11 cellular contexts compared by ENCODE assay signal in the genomic region with DNA sequence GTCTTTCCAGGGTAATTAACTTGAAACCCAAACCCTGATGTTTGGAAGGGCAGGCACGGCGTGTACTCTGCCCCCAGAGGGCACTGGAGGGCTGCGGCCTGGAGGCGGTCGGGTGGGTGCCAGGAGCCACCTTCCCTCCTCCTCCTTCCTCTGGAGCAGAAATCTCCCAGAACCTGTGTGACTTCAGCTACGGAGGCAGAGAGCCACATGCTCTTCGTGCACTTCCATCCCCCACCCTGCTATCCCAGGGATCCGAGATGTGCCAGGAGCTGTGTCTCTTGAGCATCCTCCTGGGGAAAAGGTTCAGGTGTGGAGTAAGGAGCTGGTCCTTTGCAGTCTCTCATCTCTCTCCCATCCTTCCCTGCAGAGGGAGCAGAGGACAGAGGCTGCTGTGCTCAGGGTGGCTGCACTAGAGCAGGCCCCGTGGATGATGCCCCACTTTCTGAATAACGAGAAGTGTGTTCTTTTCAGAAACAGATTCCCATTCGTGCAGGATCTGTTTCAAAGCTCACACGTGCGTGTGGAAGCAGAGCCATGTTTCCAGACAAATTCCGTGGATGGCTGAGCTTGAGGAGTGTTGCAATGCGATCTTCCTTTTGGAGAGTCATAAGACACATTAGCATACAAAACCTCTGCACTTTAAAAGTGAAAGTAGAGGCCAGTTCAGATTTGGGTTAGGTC.
DNase-seq lines count a peak whose midpoint lies in the region; TF ChIP-seq lines count a peak whose summit lies in the region.
"Had no signal": no experiment of that assay in that cellular context is flagged by ENCODE, and none has a peak within 500 bp of the region (broad histone marks: within the 10 kb centered on the region; RNA-seq: fewer than 3 reads in every experiment).

No MANE protein-coding gene starts in this region.

- no peak for DNase-seq in OCI-LY7 (ENCODE audit: low spot score)
- DNase-seq in cardiac muscle cell (ENCODE audit: low read depth in 1 of 2, low spot score in 1 of 2), result peak; percentile 7 to 60
- peak; percentile 67 for DNase-seq in spleen
- no peak for DNase-seq in activated CD8-positive, alpha-beta memory T cell treated with anti-CD3 and anti-CD28 coated beads, Interleukin-2, amount 50 U/mL, for 48 hours
- DNase-seq in KG1 (lab: John Stamatoyannopoulos, UW), result no peak
- no peak for DNase-seq in stimulated activated CD4-positive, alpha-beta T cell treated with anti-CD3 and anti-CD28 coated beads, Interleukin-15, amount 100 ng/mL, for 24 hours
- DNase-seq: activated CD4-positive, alpha-beta T cell treated with anti-CD3 and anti-CD28 coated beads, Interleukin-2, amount 10 ng/mL, durations not matched to agents 24 days and 14 days; effector CD8-positive, alpha-beta T cell; NCI-H1436 treated with DMSO at 0.1 percent for 48 hours had no signal

- POLR2A ChIA-PET in OCI-LY7 (lab: Charles Lee), result no interaction called here

- no TSS peak for BruUV-seq in OCI-LY7 (replicated peaks; lab: Mats Ljungman, UMichigan)

- H3K79me2 ChIP-seq in OCI-LY7 (ENCODE audit: insufficient read depth, low read depth, low read length), result no peaks in the 10 kb centered on the region

- no peaks in the 10 kb centered on the region for H3K27me3 ChIP-seq in cardiac muscle cell
- H3K27me3 ChIP-seq in spleen (replicated peaks in 1 of 7), result peaks cover 0 to 6% (median 0%) of the 10 kb centered on the region in 7 donors

- no peak overlapping the region for H2AFZ ChIP-seq in OCI-LY7 (ENCODE audit: low read length)

- CTCF ChIA-PET in OCI-LY7 (lab: Charles Lee; ENCODE audit: unreplicated experiment), result no interaction called here

- H3K9me2 ChIP-seq in OCI-LY7 (ENCODE audit: insufficient read depth, low read length), result no peaks in the 10 kb centered on the region

- TF ChIP-seq CTCF in GM12872 (IDR thresholded peaks at IDR 0.05; ENCODE audit: insufficient read depth, low read depth, low read length) (peak; percentile 55), OCI-LY7 (conservative IDR thresholded peaks at IDR 0.05; ENCODE audit: low read length) (peak; percentile 65), cardiac muscle cell (IDR thresholded peaks at IDR 0.05; ENCODE audit: low read depth, low read length) (peak; percentile 24), spleen (IDR thresholded peaks at IDR 0.05 in 8 of 11, conservative IDR thresholded peaks at IDR 0.05 in 3 of 11) (peak in 7 of 11 experiments; percentile 14 to 48 (median 21))

- no peak overlapping the region for H3K4me2 ChIP-seq in OCI-LY7 (ENCODE audit: low read length)

- H3K9me3 ChIP-seq in OCI-LY7 (ENCODE audit: low read length) (no peaks in the 10 kb centered on the region), cardiac muscle cell (ENCODE audit: low read depth) (no peaks in the 10 kb centered on the region), spleen (no peaks in the 10 kb centered on the region)
- H3K9me3 ChIP-seq: neutrophil had no signal

- no peaks in the 10 kb centered on the region for H3K4me1 ChIP-seq in OCI-LY7 (ENCODE audit: insufficient read depth, low read length, poor library complexity, severe bottlenecking)
- no peaks in the 10 kb centered on the region for H3K4me1 ChIP-seq in cardiac muscle cell (ENCODE audit: low read depth)
- H3K4me1 ChIP-seq in spleen, result peaks cover 0 to 6% (median 0%) of the 10 kb centered on the region in 6 donors

- H3K36me3 ChIP-seq in OCI-LY7 (ENCODE audit: insufficient read depth, low read length) (no peaks in the 10 kb centered on the region), cardiac muscle cell (peaks cover 6% of the 10 kb centered on the region), spleen (no peaks in the 10 kb centered on the region)
- H3K36me3 ChIP-seq: neutrophil had no signal

- intact Hi-C loops in OCI-LY7 (cut with micrococcal nuclease; ENCODE audit: unreplicated experiment) (no loop called here), spleen (cut with DNase I; ENCODE audit: low total_unique reads) (no loop called here)

- H4K20me1 ChIP-seq in OCI-LY7 (ENCODE audit: insufficient read depth, low read length), result no peaks in the 10 kb centered on the region

- 45 to 61% (median 47%) methylated on average over 15 of the region's 15 CpGs for WGBS in spleen, 5 donors

- TF ChIP-seq POLR2A in spleen (IDR thresholded peaks at IDR 0.05), result no peak

- no peak overlapping the region for H3K27ac ChIP-seq in OCI-LY7 (ENCODE audit: low read depth, low read length, poor library complexity, severe bottlenecking)
- H3K27ac ChIP-seq in cardiac muscle cell, result no peak overlapping the region
- peak overlapping the region in 3 of 8 donors; percentile 18 to 28 (median 19) for H3K27ac ChIP-seq in spleen
- H3K27ac ChIP-seq: neutrophil had no signal

- H3K4me3 ChIP-seq in OCI-LY7 (ENCODE audit: low read depth, low read length, poor library complexity, severe bottlenecking), result no peak overlapping the region
- H3K4me3 ChIP-seq in cardiac muscle cell, result no peak overlapping the region
- H3K4me3 ChIP-seq in spleen, result no peak overlapping the region

Comparison
In these comparisons a context has a peak if more than half of its experiments do, and no peak if none do; other contexts are left out.
1. DNase-seq: peak in cardiac muscle cell (2 of 2) and spleen (single experiment); none in OCI-LY7 (single experiment), activated CD8-positive, alpha-beta memory T cell treated with anti-CD3 and anti-CD28 coated beads, Interleukin-2, amount 50 U/mL, for 48 hours (single experiment), KG1 (single experiment) and stimulated activated CD4-positive, alpha-beta T cell treated with anti-CD3 and anti-CD28 coated beads, Interleukin-15, amount 100 ng/mL, for 24 hours (single experiment).
2. Peak in every context shown above with its lines, with median percentiles within 50 percentile points of each other: CTCF ChIP-seq.